ENCODE assay signal across 8 cellular contexts in the genomic region with DNA sequence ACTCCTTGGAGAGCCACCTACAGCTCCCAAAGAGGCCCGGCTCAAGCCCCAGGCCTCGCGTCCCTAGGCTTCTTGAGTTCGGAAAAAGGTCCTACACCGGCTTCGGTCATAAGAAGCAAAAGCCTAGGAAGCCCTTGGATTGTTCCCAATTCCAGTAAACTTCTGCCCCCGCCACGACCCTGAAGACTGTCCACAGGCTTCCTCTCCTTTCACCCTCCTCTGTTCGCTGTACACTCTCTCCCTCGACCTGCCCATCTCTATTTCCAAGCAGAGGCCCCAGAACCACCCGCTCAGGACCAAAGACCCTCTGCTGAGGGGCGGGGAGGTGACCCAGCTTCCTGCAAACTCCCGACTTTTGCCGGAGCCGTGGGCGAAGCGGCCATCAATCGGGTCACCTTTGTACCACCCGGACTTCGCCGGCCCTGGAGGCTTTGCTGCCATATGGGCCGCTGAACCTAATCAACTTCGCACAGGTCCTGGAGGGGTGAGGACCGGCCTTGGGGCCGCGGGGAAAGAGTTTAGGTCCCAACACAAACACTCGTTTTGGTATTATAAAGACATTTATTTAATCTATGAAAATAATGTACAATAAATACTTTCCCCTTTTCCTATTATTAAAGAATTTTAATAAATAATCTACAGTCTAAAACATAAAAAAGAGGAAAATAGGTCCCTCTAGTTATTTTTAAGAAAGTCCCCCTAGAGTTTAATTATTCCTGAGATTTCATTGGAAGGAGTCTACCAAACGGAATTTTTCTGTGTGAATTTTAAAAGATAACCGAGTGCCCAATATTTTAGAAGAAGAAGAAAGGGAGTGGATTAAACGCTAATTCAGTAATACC. TPM values are rescaled to one million over a fixed set of nuclear protein-coding genes. Genes with fewer than 3 reads are reported as not detected.
A peak's percentile ranks its signal among the peaks of the same experiment; 100 is the strongest.
DNase-seq lines count a peak whose midpoint lies in the region; ATAC-seq and TF ChIP-seq lines count a peak whose summit lies in the region.

No MANE protein-coding gene starts in this region.

- peak overlapping the region; percentile 88 to 95 for H3K4me3 Mint-ChIP-seq in CD14-positive monocyte

- peak overlapping the region; percentile 100 for H3K9ac ChIP-seq in mesenchymal stem cell (ENCODE audit: low read length)

- peak overlapping the region in 6 of 7 donors; percentile 19 to 87 (median 68) for H3K27ac Mint-ChIP-seq in CD14-positive monocyte

- H3K4me1 Mint-ChIP-seq in CD14-positive monocyte, result peaks cover 48% of the 10 kb centered on the region

- 2% methylated on average over 24 of the region's 30 CpGs for WGBS in mesenchymal stem cell
- WGBS in urinary bladder, result 33% methylated on average over 30 of the region's 30 CpGs

- peak overlapping the region; percentile 93 to 99 for H3K23ac ChIP-seq in mesenchymal stem cell (ENCODE audit: low read length in 2 of 2)

- no peak overlapping the region for H2AFZ ChIP-seq in mesenchymal stem cell (ENCODE audit: low read depth, low read length)

- no peak for ATAC-seq in HG03469 (IDR thresholded peaks at IDR 0.05; ENCODE audit: unreplicated experiment)

- no peak for DNase-seq in CD14-positive monocyte (ENCODE audit: low spot score)
- peak; percentile 54 for DNase-seq in NCI-H774 (lab: John Stamatoyannopoulos, UW)
- DNase-seq in cardiac fibroblast (ENCODE audit: low read depth in 2 of 2), result peak; percentile 60 to 66
- DNase-seq in mesenchymal stem cell, result peak; percentile 62
- DNase-seq in mesenteric fat pad (ENCODE audit: low spot score), result no peak
- DNase-seq in germinal center (ENCODE audit: low spot score), result no peak

- H3K4ac ChIP-seq in mesenchymal stem cell (ENCODE audit: low read depth in 1 of 2, low read length in 2 of 2), result peak overlapping the region; percentile 89 to 93

- peak overlapping the region; percentile 98 for H2BK120ac ChIP-seq in mesenchymal stem cell (ENCODE audit: low read depth, low read length)

- H3K36me3 Mint-ChIP-seq in CD14-positive monocyte, result peaks cover 5 to 17% of the 10 kb centered on the region in 2 donors

- H3K27me3 ChIP-seq in mesenchymal stem cell (ENCODE audit: control insufficient read depth in 1 of 2, insufficient read depth in 1 of 2, low read length in 2 of 2), result no peaks in the 10 kb centered on the region

- peak overlapping the region; percentile 45 to 82 for H2BK12ac ChIP-seq in mesenchymal stem cell (ENCODE audit: low read length in 2 of 2)

- peak overlapping the region; percentile 62 for H2BK15ac ChIP-seq in mesenchymal stem cell (ENCODE audit: low read depth, poor library complexity, severe bottlenecking)

- H3K36me3 ChIP-seq in mesenchymal stem cell (ENCODE audit: control insufficient read depth in 1 of 2, insufficient read depth in 2 of 2, low read depth in 1 of 2, low read length in 2 of 2) (peaks cover 14 to 17% of the 10 kb centered on the region in 2 experiments), urinary bladder (ENCODE audit: insufficient read depth) (no peaks in the 10 kb centered on the region)

- H3K4me1 ChIP-seq in mesenchymal stem cell (ENCODE audit: control insufficient read depth, insufficient read depth, low read depth, low read length) (peaks cover 19% of the 10 kb centered on the region), urinary bladder (ENCODE audit: insufficient read depth) (no peaks in the 10 kb centered on the region)

- intact Hi-C loops in CD14-positive monocyte (cut with micrococcal nuclease), result no loop called here

- H4K8ac ChIP-seq in mesenchymal stem cell (ENCODE audit: low read length), result peak overlapping the region; percentile 93

- H2AK5ac ChIP-seq in mesenchymal stem cell (ENCODE audit: low read length, severe bottlenecking), result peak overlapping the region; percentile 88

- peaks cover 73 to 83% (median 80%) of the 10 kb centered on the region in 3 donors for H3K27me3 Mint-ChIP-seq in CD14-positive monocyte (ENCODE audit: low read depth in 3 of 3)

- no peaks in the 10 kb centered on the region for H3K79me1 ChIP-seq in mesenchymal stem cell (replicated peaks; ENCODE audit: low read length, poor library complexity, severe bottlenecking)

- peak overlapping the region; percentile 29 to 44 for H3K14ac ChIP-seq in mesenchymal stem cell (ENCODE audit: low read length in 2 of 2)

- peak overlapping the region; percentile 99 for H3K27ac ChIP-seq in mesenchymal stem cell (ENCODE audit: low read length, poor library complexity, severe bottlenecking)
- peak overlapping the region; percentile 84 for H3K27ac ChIP-seq in urinary bladder (ENCODE audit: low read depth)

- TF ChIP-seq CTCF in CD14-positive monocyte (IDR thresholded peaks at IDR 0.05) (no peak), cardiac fibroblast (IDR thresholded peaks at IDR 0.05; ENCODE audit: low read depth, low read length) (no peak)

- H2BK5ac ChIP-seq in mesenchymal stem cell (ENCODE audit: low read depth, low read length, poor library complexity, severe bottlenecking), result peak overlapping the region; percentile 97

- H3K9me3 ChIP-seq in mesenchymal stem cell (ENCODE audit: control insufficient read depth, low read length), result no peaks in the 10 kb centered on the region

- peak overlapping the region; percentile 88 to 99 for H3K18ac ChIP-seq in mesenchymal stem cell (ENCODE audit: low read depth in 1 of 2, low read length in 2 of 2)

- H3K4me3 ChIP-seq in cardiac fibroblast (replicated peaks in 1 of 2; ENCODE audit: low read depth in 2 of 2, low read length in 2 of 2) (peak overlapping the region; percentile 64 to 74), mesenchymal stem cell (ENCODE audit: insufficient read depth in 1 of 2, low read depth in 1 of 2, low read length in 2 of 2) (peak overlapping the region; percentile 73 to 97), urinary bladder (ENCODE audit: low read depth, low read length) (peak overlapping the region; percentile 64)

- peaks cover 0 to 30% (median 18%) of the 10 kb centered on the region in 7 donors for H3K9me3 Mint-ChIP-seq in CD14-positive monocyte

- H3K4me2 ChIP-seq in mesenchymal stem cell (ENCODE audit: low read length, poor library complexity, severe bottlenecking), result peak overlapping the region; percentile 79

- peak overlapping the region; percentile 96 for H4K91ac ChIP-seq in mesenchymal stem cell (ENCODE audit: low read length)

RNA-seq across cellular contexts. Expression of a gene that starts 2.6 kb away (rescaled TPM):
- polyA plus RNA-seq in CD14-positive monocyte (1 to 10 TPM; 1.6 to 3.8 TPM), urinary bladder (18.6 TPM)
- polyA plus RNA-seq in mesenchymal stem cell (2013, experiment 1 of 2), result 51.3 TPM
- 53.0 TPM for polyA plus RNA-seq in mesenchymal stem cell (2013, experiment 2 of 2)
- total RNA-seq in urinary bladder (3.1 TPM), mesenteric fat pad (19.3 TPM)

RNA-seq across cellular contexts. Expression of a gene that starts 11.5 kb away (rescaled TPM):
- polyA plus RNA-seq in CD14-positive monocyte, result not detected
- polyA plus RNA-seq in mesenchymal stem cell (2013, experiment 1 of 2), result not detected
- polyA plus RNA-seq in mesenchymal stem cell (2013, experiment 2 of 2), result not detected
- not detected for total RNA-seq in urinary bladder
- not detected for polyA plus RNA-seq in urinary bladder
- total RNA-seq in mesenteric fat pad, result not detected

RNA-seq across cellular contexts. Expression of a gene that starts 35.8 kb away (rescaled TPM):
- polyA plus RNA-seq in CD14-positive monocyte (not detected), urinary bladder (2.1 TPM)
- polyA plus RNA-seq in mesenchymal stem cell (2013, experiment 1 of 2), result 5.9 TPM
- 5.9 TPM for polyA plus RNA-seq in mesenchymal stem cell (2013, experiment 2 of 2)
- total RNA-seq in urinary bladder (2.0 TPM), mesenteric fat pad (5.7 TPM)

RNA-seq across cellular contexts. Expression of a gene that starts 47.7 kb away (rescaled TPM):
- polyA plus RNA-seq in CD14-positive monocyte (not detected), urinary bladder (6.1 TPM)
- 39.4 TPM for polyA plus RNA-seq in mesenchymal stem cell (2013, experiment 1 of 2)
- 35.7 TPM for polyA plus RNA-seq in mesenchymal stem cell (2013, experiment 2 of 2)
- total RNA-seq in urinary bladder (10.8 TPM), mesenteric fat pad (12.6 TPM)

RNA-seq across cellular contexts. Expression of a gene that starts 51.2 kb away (rescaled TPM):
- polyA plus RNA-seq in CD14-positive monocyte (not detected), urinary bladder (1.2 TPM)
- polyA plus RNA-seq in mesenchymal stem cell (2013, experiment 1 of 2), result 15.0 TPM
- 14.1 TPM for polyA plus RNA-seq in mesenchymal stem cell (2013, experiment 2 of 2)
- total RNA-seq in urinary bladder (0.16 TPM), mesenteric fat pad (2.0 TPM)

Comparison
In these comparisons a context has a peak if more than half of its experiments do, and no peak if none do; other contexts are left out.
1. DNase-seq: peak in NCI-H774 (single experiment), cardiac fibroblast (2 of 2) and mesenchymal stem cell (single experiment); none in CD14-positive monocyte (single experiment), mesenteric fat pad (single experiment) and germinal center (single experiment).
2. Peak in every context shown above with its lines, with median percentiles within 50 percentile points of each other: H3K4me3 ChIP-seq.